13 cellular contexts compared by ENCODE assay signal in genomic region chr3:42473083-42473932, GRCh38. TPM values are rescaled to one million over a fixed set of nuclear protein-coding genes. Genes with fewer than 3 reads are reported as not detected.
DNase-seq lines count a peak whose midpoint lies in the region; ATAC-seq and TF ChIP-seq lines count a peak whose summit lies in the region.
"Had no signal": no experiment of that assay in that cellular context is flagged by ENCODE, and none has a peak within 500 bp of the region (broad histone marks: within the 10 kb centered on the region; RNA-seq: fewer than 3 reads in every experiment).

No MANE protein-coding gene starts in this region.

- no peaks in the 10 kb centered on the region for H3K36me3 ChIP-seq in right lobe of liver
- H3K36me3 ChIP-seq in sigmoid colon = no peaks in the 10 kb centered on the region
- H3K36me3 ChIP-seq: gastrocnemius medialis had no signal

- no peak for TF ChIP-seq EP300 in sigmoid colon (IDR thresholded peaks at IDR 0.05)

- H3K4me3 ChIP-seq in right lobe of liver (no peak overlapping the region), sigmoid colon (no peak overlapping the region)
- H3K4me3 ChIP-seq: gastrocnemius medialis had no signal

- no peaks in the 10 kb centered on the region for H3K9me3 ChIP-seq in right lobe of liver
- H3K9me3 ChIP-seq in sigmoid colon = no peaks in the 10 kb centered on the region
- H3K9me3 ChIP-seq: gastrocnemius medialis had no signal

- H3K4me1 ChIP-seq in right lobe of liver = no peaks in the 10 kb centered on the region
- H3K4me1 ChIP-seq in sigmoid colon = no peaks in the 10 kb centered on the region
- H3K4me1 ChIP-seq: gastrocnemius medialis had no signal

- H3K27ac ChIP-seq in cingulate gyrus (ENCODE audit: low read depth, low read length) = peak overlapping the region; percentile 23
- H3K27ac ChIP-seq in right lobe of liver = no peak overlapping the region
- no peak overlapping the region for H3K27ac ChIP-seq in sigmoid colon
- H3K27ac ChIP-seq: gastrocnemius medialis had no signal

- TF ChIP-seq POLR2A in right lobe of liver (IDR thresholded peaks at IDR 0.05) (no peak), sigmoid colon (IDR thresholded peaks at IDR 0.05) (no peak)

- peak; percentile 94 for DNase-seq in CMK (ENCODE audit: low read depth)
- peak; percentile 59 for DNase-seq in NCI-H2029 treated with DMSO at 0.1 percent for 48 hours (lab: John Stamatoyannopoulos, UW)
- no peak for DNase-seq in right lobe of liver
- DNase-seq in sigmoid colon = no peak
- DNase-seq in HFFc6 = no peak
- DNase-seq in T-helper 9 cell = no peak
- DNase-seq: activated CD8-positive, alpha-beta memory T cell treated with anti-CD3 and anti-CD28 coated beads, Interleukin-2, amount 50 U/mL, for 48 hours; CD4-positive, alpha-beta memory T cell; gastrocnemius medialis; NCI-H526; stimulated activated naive CD4-positive, alpha-beta T cell treated with Interleukin-2 at 50 U/mL for 16 hours had no signal

- TF ChIP-seq CTCF in right lobe of liver (IDR thresholded peaks at IDR 0.05) (no peak), sigmoid colon (IDR thresholded peaks at IDR 0.05) (no peak), HFFc6 (IDR thresholded peaks at IDR 0.05) (no peak)

- H3K36me3 Mint-ChIP-seq in HFFc6 (ENCODE audit: low read depth) = no peaks in the 10 kb centered on the region
- H3K36me3 Mint-ChIP-seq: CD4-positive, alpha-beta memory T cell had no signal

- peaks cover 9% of the 10 kb centered on the region for H3K27me3 Mint-ChIP-seq in HFFc6 (ENCODE audit: insufficient read depth)

- no peaks in the 10 kb centered on the region for H3K9me3 Mint-ChIP-seq in HFFc6
- H3K9me3 Mint-ChIP-seq: CD4-positive, alpha-beta memory T cell had no signal

- WGBS in right lobe of liver (ENCODE audit: insufficient coverage, low coverage, low lambda C conversion rate, missing lambda C conversion rate) = 44% methylated on average over 8 of the region's 10 CpGs
- WGBS in sigmoid colon, 2 donors = 15 to 61% methylated on average over 10 of the region's 10 CpGs

- H3K27me3 ChIP-seq in right lobe of liver = no peaks in the 10 kb centered on the region
- no peaks in the 10 kb centered on the region for H3K27me3 ChIP-seq in sigmoid colon
- H3K27me3 ChIP-seq: gastrocnemius medialis had no signal

- ATAC-seq in right lobe of liver (peak; percentile 45 to 56 (median 54)), esophagus mucosa (no peak)
- ATAC-seq: gastrocnemius medialis had no signal

- H3K4me1 Mint-ChIP-seq in HFFc6 (ENCODE audit: low read depth) = peaks cover 13% of the 10 kb centered on the region; the same call in 1 of the 2 replicates
- H3K4me1 Mint-ChIP-seq: CD4-positive, alpha-beta memory T cell had no signal

- intact Hi-C loops in right lobe of liver (cut with DNase I) = no loop called here
- intact Hi-C loops in sigmoid colon (cut with DNase I) = no loop called here

- no peak overlapping the region for H3K4me3 Mint-ChIP-seq in HFFc6
- H3K4me3 Mint-ChIP-seq: CD4-positive, alpha-beta memory T cell had no signal

- no peak overlapping the region; the same call in 1 of the 2 replicates for H3K27ac Mint-ChIP-seq in HFFc6
- H3K27ac Mint-ChIP-seq: CD4-positive, alpha-beta memory T cell had no signal

RNA-seq across cellular contexts. Expression of gene VIPR1, which starts 29.1 kb away (rescaled TPM):
- total RNA-seq in right lobe of liver = 10 to 100 TPM in 5 of 6 experiments, 1 to 10 TPM in 1; 1.9 to 34.5 (median 18.2) TPM
- total RNA-seq in sigmoid colon = 1 to 10 TPM; 2.6 to 9.6 (median 5.8) TPM
- 10 to 100 TPM; 24.5 to 50.6 (median 43.8) TPM for polyA plus RNA-seq in sigmoid colon
- total RNA-seq in HFFc6 (2021; fragmentation: NEBNext Ultra II Directional; extraction: Animal tissue kit (Norgen Biotek cat#: 25700)) = not detected
- 3.9 TPM for total RNA-seq in esophagus mucosa

Comparison
In these comparisons a context has a peak if more than half of its experiments do, and no peak if none do; other contexts are left out.
1. DNase-seq: peak in CMK (single experiment) and NCI-H2029 treated with DMSO at 0.1 percent for 48 hours (single experiment); none in right lobe of liver (0 of 3), sigmoid colon (single experiment), HFFc6 (single experiment) and T-helper 9 cell (single experiment).